ENCODE assay signal across 8 cellular contexts in the genomic region with DNA sequence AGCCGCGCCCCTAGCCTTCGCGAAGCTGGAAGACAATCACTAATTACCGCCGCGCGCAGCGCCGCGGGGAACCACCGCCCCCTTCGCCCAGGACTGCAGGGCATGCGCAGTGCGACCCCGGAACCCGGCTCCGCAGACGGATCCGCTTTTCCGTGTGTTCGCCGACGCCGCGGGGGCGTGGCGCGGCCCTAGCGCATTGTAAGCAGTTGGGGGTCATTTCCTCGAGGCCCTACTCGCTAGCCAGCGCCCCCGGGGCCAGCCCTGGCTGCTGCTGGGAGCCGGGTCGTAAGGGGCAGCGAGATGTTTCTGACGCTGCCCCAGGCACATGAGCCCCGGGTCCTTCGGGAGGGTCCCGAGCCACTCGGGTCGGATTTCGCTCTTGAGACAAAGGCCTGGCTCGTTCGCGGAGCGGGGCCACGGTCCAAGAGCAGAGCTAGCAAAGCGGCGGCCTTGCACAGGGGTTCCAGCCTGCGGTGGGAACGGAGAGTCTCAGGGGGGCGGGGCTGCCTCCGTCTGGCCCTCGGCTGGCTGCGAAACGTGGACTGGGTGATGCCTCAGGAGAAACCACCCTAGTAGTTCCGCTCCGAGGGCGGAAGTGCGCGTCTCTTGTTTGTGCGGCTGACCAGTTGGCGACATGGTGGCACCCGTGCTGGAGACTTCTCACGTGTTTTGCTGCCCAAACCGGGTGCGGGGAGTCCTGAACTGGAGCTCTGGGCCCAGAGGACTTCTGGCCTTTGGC. TPM values are rescaled to one million over a fixed set of nuclear protein-coding genes. Genes with fewer than 3 reads are reported as not detected.
A peak's percentile ranks its signal among the peaks of the same experiment; 100 is the strongest.
DNase-seq lines count a peak whose midpoint lies in the region; ATAC-seq and TF ChIP-seq lines count a peak whose summit lies in the region.

A gene with protein sequence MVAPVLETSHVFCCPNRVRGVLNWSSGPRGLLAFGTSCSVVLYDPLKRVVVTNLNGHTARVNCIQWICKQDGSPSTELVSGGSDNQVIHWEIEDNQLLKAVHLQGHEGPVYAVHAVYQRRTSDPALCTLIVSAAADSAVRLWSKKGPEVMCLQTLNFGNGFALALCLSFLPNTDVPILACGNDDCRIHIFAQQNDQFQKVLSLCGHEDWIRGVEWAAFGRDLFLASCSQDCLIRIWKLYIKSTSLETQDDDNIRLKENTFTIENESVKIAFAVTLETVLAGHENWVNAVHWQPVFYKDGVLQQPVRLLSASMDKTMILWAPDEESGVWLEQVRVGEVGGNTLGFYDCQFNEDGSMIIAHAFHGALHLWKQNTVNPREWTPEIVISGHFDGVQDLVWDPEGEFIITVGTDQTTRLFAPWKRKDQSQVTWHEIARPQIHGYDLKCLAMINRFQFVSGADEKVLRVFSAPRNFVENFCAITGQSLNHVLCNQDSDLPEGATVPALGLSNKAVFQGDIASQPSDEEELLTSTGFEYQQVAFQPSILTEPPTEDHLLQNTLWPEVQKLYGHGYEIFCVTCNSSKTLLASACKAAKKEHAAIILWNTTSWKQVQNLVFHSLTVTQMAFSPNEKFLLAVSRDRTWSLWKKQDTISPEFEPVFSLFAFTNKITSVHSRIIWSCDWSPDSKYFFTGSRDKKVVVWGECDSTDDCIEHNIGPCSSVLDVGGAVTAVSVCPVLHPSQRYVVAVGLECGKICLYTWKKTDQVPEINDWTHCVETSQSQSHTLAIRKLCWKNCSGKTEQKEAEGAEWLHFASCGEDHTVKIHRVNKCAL (plus strand): TSS at position 600 of the 739 bp plus-strand sequence. CDS start 35 bp downstream, at position 635.
A gene with protein sequence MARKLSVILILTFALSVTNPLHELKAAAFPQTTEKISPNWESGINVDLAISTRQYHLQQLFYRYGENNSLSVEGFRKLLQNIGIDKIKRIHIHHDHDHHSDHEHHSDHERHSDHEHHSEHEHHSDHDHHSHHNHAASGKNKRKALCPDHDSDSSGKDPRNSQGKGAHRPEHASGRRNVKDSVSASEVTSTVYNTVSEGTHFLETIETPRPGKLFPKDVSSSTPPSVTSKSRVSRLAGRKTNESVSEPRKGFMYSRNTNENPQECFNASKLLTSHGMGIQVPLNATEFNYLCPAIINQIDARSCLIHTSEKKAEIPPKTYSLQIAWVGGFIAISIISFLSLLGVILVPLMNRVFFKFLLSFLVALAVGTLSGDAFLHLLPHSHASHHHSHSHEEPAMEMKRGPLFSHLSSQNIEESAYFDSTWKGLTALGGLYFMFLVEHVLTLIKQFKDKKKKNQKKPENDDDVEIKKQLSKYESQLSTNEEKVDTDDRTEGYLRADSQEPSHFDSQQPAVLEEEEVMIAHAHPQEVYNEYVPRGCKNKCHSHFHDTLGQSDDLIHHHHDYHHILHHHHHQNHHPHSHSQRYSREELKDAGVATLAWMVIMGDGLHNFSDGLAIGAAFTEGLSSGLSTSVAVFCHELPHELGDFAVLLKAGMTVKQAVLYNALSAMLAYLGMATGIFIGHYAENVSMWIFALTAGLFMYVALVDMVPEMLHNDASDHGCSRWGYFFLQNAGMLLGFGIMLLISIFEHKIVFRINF (minus strand): TSS at position 41 of the 739 bp plus-strand sequence. CDS start 2,333 bp downstream, outside the sequence.

- WGBS in prostate gland: 0% methylated on average over 42 of the region's 69 CpGs

- H3K4me3 ChIP-seq in prostate gland: peak within 1 kb of the TSS; percentile 69 to 88

- peak; percentile 87 for TF ChIP-seq POLR2A in GM18505 (IDR thresholded peaks at IDR 0.05; ENCODE audit: borderline replicate concordance, extremely low read depth, insufficient read depth, insufficient read length)
- peak; percentile 70 for TF ChIP-seq POLR2A in prostate gland (IDR thresholded peaks at IDR 0.05)

- ATAC-seq in GM18505 (IDR thresholded peaks at IDR 0.05; ENCODE audit: unreplicated experiment): peak; percentile 88
- peak; percentile 83 for ATAC-seq in HG02970 (IDR thresholded peaks at IDR 0.05; ENCODE audit: low FRiP score, unreplicated experiment)
- ATAC-seq in left ventricle myocardium superior: peak; percentile 98

- no peaks in the 10 kb centered on the region for H3K27me3 ChIP-seq in prostate gland (replicated peaks; ENCODE audit: insufficient read depth)

- peak in 2 of 4 experiments; percentile 10 to 23 for TF ChIP-seq CTCF in prostate gland (IDR thresholded peaks at IDR 0.05)

- intact Hi-C loops in left ventricle myocardium superior (cut with micrococcal nuclease): no loop called here
- intact Hi-C loops in prostate gland (cut with DNase I): loop anchor here (5.0 kb wide), 1 partner anchor 58 kb away; a partner anchor contains a TSS

- H3K27ac ChIP-seq in angular gyrus (ENCODE audit: low read depth, low read length) (peak within 1 kb of the TSS; percentile 99), prostate gland (peak within 1 kb of the TSS; percentile 100)

- H3K36me3 ChIP-seq in prostate gland: no peaks in the 10 kb centered on the region

- DNase-seq in NCI-H187 treated with DMSO at 0.1 percent for 48 hours (lab: John Stamatoyannopoulos, UW): peak; percentile 67
- peak; percentile 89 to 97 (median 93) for DNase-seq in T-helper 2 cell
- DNase-seq in left ventricle myocardium superior: peak; percentile 98
- DNase-seq in prostate gland (ENCODE audit: low spot score): peak; percentile 97
- peak; percentile 96 for DNase-seq in ureter (ENCODE audit: low spot score)

- H3K4me1 ChIP-seq in prostate gland (replicated peaks): no peaks in the 10 kb centered on the region

- H3K9me3 ChIP-seq in prostate gland: no peaks in the 10 kb centered on the region

RNA-seq across cellular contexts. Expression of the first gene that starts in this region (rescaled TPM):
- total RNA-seq in left ventricle myocardium superior (59.5 TPM), prostate gland (10 to 100 TPM; 49.7 to 80.4 TPM), ureter (111 TPM)

RNA-seq across cellular contexts. Expression of the second gene that starts in this region (rescaled TPM):
- 13.4 TPM for total RNA-seq in left ventricle myocardium superior
- 100 to 1,000 TPM; 112 to 379 TPM for total RNA-seq in prostate gland
- total RNA-seq in ureter: 128 TPM

Comparison
In these comparisons a context has a peak if more than half of its experiments do, and no peak if none do; other contexts are left out.
1. Peak in every context shown above with its lines: DNase-seq, ATAC-seq, H3K4me3 ChIP-seq and H3K27ac ChIP-seq.